1 cellular context compared by ENCODE assay signal in genomic region chr3:152268501-152269422, GRCh38.
A peak's percentile ranks its signal among the peaks of the same experiment; 100 is the strongest.
TF ChIP-seq lines count a peak whose summit lies in the region.

A gene with protein sequence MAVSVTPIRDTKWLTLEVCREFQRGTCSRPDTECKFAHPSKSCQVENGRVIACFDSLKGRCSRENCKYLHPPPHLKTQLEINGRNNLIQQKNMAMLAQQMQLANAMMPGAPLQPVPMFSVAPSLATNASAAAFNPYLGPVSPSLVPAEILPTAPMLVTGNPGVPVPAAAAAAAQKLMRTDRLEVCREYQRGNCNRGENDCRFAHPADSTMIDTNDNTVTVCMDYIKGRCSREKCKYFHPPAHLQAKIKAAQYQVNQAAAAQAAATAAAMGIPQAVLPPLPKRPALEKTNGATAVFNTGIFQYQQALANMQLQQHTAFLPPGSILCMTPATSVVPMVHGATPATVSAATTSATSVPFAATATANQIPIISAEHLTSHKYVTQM (plus strand): TSS chr3:152268929. CDS start chr3:152300194, 31,265 bp downstream.

TF ChIP-seq in HepG2, 621 proteins besides CTCF, POLR2A, EP300 and RAD21 (continued from another document and continues in another):
- TF ChIP-seq ZFP82 (CRISPR knock-in tag; IDR thresholded peaks at IDR 0.05; ENCODE audit: borderline replicate concordance), result no peak; the same call in 1 of the 2 replicates
- TF ChIP-seq TBL1XR1 (IDR thresholded peaks at IDR 0.05; ENCODE audit: borderline replicate concordance, low read length, partially characterized antibody), result no peak
- 0 out of 2 replicates have a peak, but pooled peaks have one; percentile 72 for TF ChIP-seq ZNF75D (CRISPR knock-in tag; IDR thresholded peaks at IDR 0.05; ENCODE audit: borderline replicate concordance)
- TF ChIP-seq GATA4 (IDR thresholded peaks at IDR 0.05; ENCODE audit: borderline replicate concordance, low read depth), result 0 out of 2 replicates have a peak, but pooled peaks have one; percentile 20
- TF ChIP-seq, protein P1, sequence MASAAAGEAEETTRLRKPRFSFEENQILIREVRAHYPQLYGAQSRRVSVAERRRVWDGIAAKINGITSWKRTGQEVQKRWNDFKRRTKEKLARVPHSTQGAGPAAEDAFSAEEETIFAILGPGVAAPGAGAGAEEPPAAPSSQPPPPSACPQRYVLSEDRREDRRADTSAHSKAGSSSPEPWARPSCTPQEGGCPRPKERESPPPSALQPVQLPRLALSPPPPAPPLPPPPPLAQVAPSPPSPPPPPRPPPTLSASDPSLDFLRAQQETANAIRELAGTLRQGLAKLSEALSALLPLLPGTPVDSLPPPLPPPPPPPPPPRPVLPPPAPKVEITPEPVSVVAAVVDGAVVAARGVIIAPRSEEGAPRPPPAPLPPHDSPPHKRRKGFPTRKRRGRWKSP (CRISPR knock-in tag; IDR thresholded peaks at IDR 0.05), result no peak; the same call in none of the 2 replicates
- TF ChIP-seq ZNF232 (CRISPR knock-in tag; IDR thresholded peaks at IDR 0.05; ENCODE audit: borderline replicate concordance), result peak; percentile 94
- no peak for TF ChIP-seq RFX1 (IDR thresholded peaks at IDR 0.05)
- TF ChIP-seq NR2F2 (IDR thresholded peaks at IDR 0.05; ENCODE audit: borderline replicate concordance, low read depth), result no peak
- no peak for TF ChIP-seq SUZ12 (IDR thresholded peaks at IDR 0.05; ENCODE audit: low read depth, low read length)
- TF ChIP-seq ZNF121 (CRISPR knock-in tag; IDR thresholded peaks at IDR 0.05), result no peak
- no peak for TF ChIP-seq PBX2 (CRISPR knock-in tag; IDR thresholded peaks at IDR 0.05)
- no peak for TF ChIP-seq ZFP62 (CRISPR knock-in tag; IDR thresholded peaks at IDR 0.05)
- no peak for TF ChIP-seq HOMEZ (CRISPR knock-in tag; IDR thresholded peaks at IDR 0.05; ENCODE audit: low read depth)
- TF ChIP-seq MXD1 (CRISPR knock-in tag; IDR thresholded peaks at IDR 0.05), result peak; percentile 86
- TF ChIP-seq, protein P2, sequence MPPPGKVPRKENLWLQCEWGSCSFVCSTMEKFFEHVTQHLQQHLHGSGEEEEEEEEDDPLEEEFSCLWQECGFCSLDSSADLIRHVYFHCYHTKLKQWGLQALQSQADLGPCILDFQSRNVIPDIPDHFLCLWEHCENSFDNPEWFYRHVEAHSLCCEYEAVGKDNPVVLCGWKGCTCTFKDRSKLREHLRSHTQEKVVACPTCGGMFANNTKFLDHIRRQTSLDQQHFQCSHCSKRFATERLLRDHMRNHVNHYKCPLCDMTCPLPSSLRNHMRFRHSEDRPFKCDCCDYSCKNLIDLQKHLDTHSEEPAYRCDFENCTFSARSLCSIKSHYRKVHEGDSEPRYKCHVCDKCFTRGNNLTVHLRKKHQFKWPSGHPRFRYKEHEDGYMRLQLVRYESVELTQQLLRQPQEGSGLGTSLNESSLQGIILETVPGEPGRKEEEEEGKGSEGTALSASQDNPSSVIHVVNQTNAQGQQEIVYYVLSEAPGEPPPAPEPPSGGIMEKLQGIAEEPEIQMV (CRISPR knock-in tag; IDR thresholded peaks at IDR 0.05; ENCODE audit: low read depth), result peak; percentile 89; the same call in 1 of the 2 replicates
- TF ChIP-seq REPIN1 (CRISPR knock-in tag; IDR thresholded peaks at IDR 0.05; ENCODE audit: borderline replicate concordance, low read depth), result peak; percentile 42; the same call in 1 of the 2 replicates
- TF ChIP-seq, protein P3, sequence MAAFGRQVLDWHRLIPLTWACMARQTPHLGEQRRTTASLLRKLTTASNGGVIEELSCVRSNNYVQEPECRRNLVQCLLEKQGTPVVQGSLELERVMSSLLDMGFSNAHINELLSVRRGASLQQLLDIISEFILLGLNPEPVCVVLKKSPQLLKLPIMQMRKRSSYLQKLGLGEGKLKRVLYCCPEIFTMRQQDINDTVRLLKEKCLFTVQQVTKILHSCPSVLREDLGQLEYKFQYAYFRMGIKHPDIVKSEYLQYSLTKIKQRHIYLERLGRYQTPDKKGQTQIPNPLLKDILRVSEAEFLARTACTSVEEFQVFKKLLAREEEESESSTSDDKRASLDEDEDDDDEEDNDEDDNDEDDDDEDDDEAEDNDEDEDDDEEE (CRISPR knock-in tag; IDR thresholded peaks at IDR 0.05), result no peak
- TF ChIP-seq ARID4A (CRISPR knock-in tag; IDR thresholded peaks at IDR 0.05; ENCODE audit: borderline replicate concordance), result peak; percentile 71
- no peak for TF ChIP-seq ZNF891 (CRISPR knock-in tag; IDR thresholded peaks at IDR 0.05)
- TF ChIP-seq ARNT2 (CRISPR knock-in tag; IDR thresholded peaks at IDR 0.05; ENCODE audit: low read depth), result peak; percentile 51; the same call in 1 of the 2 replicates
- no peak for TF ChIP-seq FOXC1 (CRISPR knock-in tag; IDR thresholded peaks at IDR 0.05; ENCODE audit: borderline replicate concordance)
- TF ChIP-seq KLF13 (CRISPR knock-in tag; IDR thresholded peaks at IDR 0.05), result no peak
- TF ChIP-seq, protein P4, sequence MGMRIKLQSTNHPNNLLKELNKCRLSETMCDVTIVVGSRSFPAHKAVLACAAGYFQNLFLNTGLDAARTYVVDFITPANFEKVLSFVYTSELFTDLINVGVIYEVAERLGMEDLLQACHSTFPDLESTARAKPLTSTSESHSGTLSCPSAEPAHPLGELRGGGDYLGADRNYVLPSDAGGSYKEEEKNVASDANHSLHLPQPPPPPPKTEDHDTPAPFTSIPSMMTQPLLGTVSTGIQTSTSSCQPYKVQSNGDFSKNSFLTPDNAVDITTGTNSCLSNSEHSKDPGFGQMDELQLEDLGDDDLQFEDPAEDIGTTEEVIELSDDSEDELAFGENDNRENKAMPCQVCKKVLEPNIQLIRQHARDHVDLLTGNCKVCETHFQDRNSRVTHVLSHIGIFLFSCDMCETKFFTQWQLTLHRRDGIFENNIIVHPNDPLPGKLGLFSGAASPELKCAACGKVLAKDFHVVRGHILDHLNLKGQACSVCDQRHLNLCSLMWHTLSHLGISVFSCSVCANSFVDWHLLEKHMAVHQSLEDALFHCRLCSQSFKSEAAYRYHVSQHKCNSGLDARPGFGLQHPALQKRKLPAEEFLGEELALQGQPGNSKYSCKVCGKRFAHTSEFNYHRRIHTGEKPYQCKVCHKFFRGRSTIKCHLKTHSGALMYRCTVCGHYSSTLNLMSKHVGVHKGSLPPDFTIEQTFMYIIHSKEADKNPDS (CRISPR knock-in tag; IDR thresholded peaks at IDR 0.05), result peak; percentile 53; the same call in 1 of the 2 replicates
- no peak for TF ChIP-seq DMTF1 (CRISPR knock-in tag; IDR thresholded peaks at IDR 0.05)
- TF ChIP-seq ZSCAN21 (CRISPR knock-in tag; IDR thresholded peaks at IDR 0.05; ENCODE audit: borderline replicate concordance), result no peak
- TF ChIP-seq SP1 (IDR thresholded peaks at IDR 0.05), result no peak
- TF ChIP-seq SP1 (CRISPR knock-in tag; IDR thresholded peaks at IDR 0.05), result no peak
- TF ChIP-seq, protein P5, sequence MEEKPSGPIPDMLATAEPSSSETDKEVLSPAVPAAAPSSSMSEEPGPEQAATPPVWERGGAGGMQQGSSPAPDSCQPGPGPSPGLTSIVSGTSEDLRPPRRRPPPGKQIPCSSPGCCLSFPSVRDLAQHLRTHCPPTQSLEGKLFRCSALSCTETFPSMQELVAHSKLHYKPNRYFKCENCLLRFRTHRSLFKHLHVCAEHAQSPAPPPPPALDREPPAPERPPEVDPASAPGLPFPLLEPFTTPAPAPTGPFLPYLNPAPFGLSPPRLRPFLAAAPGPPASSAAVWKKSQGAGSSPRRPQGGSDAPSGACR (CRISPR knock-in tag; IDR thresholded peaks at IDR 0.05), result no peak; the same call in none of the 2 replicates
- TF ChIP-seq HOXA3 (CRISPR knock-in tag; IDR thresholded peaks at IDR 0.05), result peak; percentile 67
- TF ChIP-seq ZNF367 (CRISPR knock-in tag; IDR thresholded peaks at IDR 0.05; ENCODE audit: borderline replicate concordance), result peak; percentile 57; the same call in 1 of the 2 replicates
- no peak; the same call in 1 of the 2 replicates for TF ChIP-seq ZNF556 (CRISPR knock-in tag; IDR thresholded peaks at IDR 0.05; ENCODE audit: borderline replicate concordance)
- TF ChIP-seq ZC3H4 (CRISPR knock-in tag; IDR thresholded peaks at IDR 0.05; ENCODE audit: borderline replicate concordance), result 0 out of 2 replicates have a peak, but pooled peaks have one; percentile 64
- TF ChIP-seq, protein P6, sequence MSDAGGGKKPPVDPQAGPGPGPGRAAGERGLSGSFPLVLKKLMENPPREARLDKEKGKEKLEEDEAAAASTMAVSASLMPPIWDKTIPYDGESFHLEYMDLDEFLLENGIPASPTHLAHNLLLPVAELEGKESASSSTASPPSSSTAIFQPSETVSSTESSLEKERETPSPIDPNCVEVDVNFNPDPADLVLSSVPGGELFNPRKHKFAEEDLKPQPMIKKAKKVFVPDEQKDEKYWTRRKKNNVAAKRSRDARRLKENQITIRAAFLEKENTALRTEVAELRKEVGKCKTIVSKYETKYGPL (CRISPR knock-in tag; IDR thresholded peaks at IDR 0.05), result peak; percentile 74; the same call in 1 of the 2 replicates
- TF ChIP-seq ZNF703 (CRISPR knock-in tag; IDR thresholded peaks at IDR 0.05; ENCODE audit: borderline replicate concordance), result 0 out of 2 replicates have a peak, but pooled peaks have one; percentile 34
- TF ChIP-seq HNRNPL (IDR thresholded peaks at IDR 0.05; ENCODE audit: low read depth, low read length), result peak; percentile 47; the same call in 1 of the 2 replicates
- TF ChIP-seq RNF2 (conservative IDR thresholded peaks at IDR 0.05; ENCODE audit: low read depth), result peak; percentile 84
- TF ChIP-seq HNF4G (IDR thresholded peaks at IDR 0.05; ENCODE audit: borderline replicate concordance, low read depth, low read length), result peak; percentile 27; the same call in 1 of the 2 replicates
- TF ChIP-seq HNF4G (CRISPR knock-in tag; IDR thresholded peaks at IDR 0.05; ENCODE audit: borderline replicate concordance, low read depth), result no peak
- no peak for TF ChIP-seq MBNL3 (CRISPR knock-in tag; conservative IDR thresholded peaks at IDR 0.05)
